In the genomic region with DNA sequence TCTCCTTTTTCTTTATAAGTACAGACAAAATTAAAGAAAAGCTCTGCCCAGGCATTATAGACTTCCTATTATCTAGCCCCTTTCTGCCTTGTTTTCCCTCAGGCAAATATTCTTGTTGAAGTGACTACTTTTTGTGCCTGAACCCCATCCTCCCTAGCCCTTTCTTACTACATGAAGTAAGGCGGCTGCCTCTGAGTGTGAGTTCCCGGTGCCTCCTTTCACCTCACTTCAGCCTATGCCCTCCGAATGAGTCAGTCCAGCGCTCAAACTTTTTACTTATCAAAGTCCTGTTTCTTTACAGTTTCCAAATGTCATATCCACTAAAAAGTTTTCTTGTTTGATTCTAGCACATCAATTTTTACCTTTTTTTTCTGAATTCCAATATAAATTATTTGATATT, we compare ENCODE assay signal across 5 cellular contexts.
"Had no signal": no experiment of that assay in that cellular context is flagged by ENCODE, and none has a peak within 500 bp of the region (broad histone marks: within the 10 kb centered on the region; RNA-seq: fewer than 3 reads in every experiment).

No MANE protein-coding gene starts in this region.

- H3K4me3 ChIP-seq: HAP-1, K562 had no signal

- H3K4me1 ChIP-seq: HAP-1 had no signal

- DNase-seq: GOT3, H7, IMR-90 had no signal

- H3K36me3 ChIP-seq: HAP-1 had no signal

- ATAC-seq: K562 had no signal

- H3K9me3 ChIP-seq: HAP-1 had no signal
